In the genomic region with DNA sequence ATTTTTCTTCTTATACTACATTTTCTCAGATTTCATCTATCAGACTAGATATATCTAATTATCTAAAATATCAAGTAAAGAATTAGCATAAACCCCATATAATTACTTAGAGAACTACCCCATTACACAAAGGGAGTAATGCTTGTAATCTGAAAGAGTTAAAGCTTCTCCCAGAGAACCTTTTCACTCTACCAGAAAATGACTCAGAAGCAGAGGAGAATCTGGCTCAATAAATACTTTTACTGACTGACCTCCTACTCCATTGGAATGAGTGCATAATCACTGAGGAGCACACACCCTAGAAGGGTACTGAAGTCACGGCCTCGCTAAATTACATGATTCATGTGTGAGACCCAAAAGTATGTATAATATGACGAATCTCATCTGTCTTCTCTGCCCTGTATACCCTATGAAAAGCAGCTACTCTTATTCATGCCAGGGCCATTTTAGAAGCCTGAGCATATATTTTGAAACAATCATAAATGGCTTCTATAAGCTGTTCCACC, we compare ENCODE assay signal across 1 cellular context.
TF ChIP-seq lines count a peak whose summit lies in the region.

No MANE protein-coding gene starts in this region.

TF ChIP-seq in GM12878, 131 proteins besides CTCF, POLR2A, EP300 and RAD21 (continued from another document):
- TF ChIP-seq, protein P1, sequence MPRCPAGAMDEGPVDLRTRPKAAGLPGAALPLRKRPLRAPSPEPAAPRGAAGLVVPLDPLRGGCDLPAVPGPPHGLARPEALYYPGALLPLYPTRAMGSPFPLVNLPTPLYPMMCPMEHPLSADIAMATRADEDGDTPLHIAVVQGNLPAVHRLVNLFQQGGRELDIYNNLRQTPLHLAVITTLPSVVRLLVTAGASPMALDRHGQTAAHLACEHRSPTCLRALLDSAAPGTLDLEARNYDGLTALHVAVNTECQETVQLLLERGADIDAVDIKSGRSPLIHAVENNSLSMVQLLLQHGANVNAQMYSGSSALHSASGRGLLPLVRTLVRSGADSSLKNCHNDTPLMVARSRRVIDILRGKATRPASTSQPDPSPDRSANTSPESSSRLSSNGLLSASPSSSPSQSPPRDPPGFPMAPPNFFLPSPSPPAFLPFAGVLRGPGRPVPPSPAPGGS (IDR thresholded peaks at IDR 0.05; ENCODE audit: borderline replicate concordance, insufficient read depth, low read depth, low read length, poor library complexity, severe bottlenecking): peak; percentile 69
- no peak for TF ChIP-seq TCF12 (IDR thresholded peaks at IDR 0.05; ENCODE audit: low read depth, low read length)
- no peak for TF ChIP-seq EZH2 (IDR thresholded peaks at IDR 0.05; ENCODE audit: borderline replicate concordance, control insufficient read depth, low read depth, low read length)
